13 cellular contexts compared by ENCODE assay signal in the genomic region with DNA sequence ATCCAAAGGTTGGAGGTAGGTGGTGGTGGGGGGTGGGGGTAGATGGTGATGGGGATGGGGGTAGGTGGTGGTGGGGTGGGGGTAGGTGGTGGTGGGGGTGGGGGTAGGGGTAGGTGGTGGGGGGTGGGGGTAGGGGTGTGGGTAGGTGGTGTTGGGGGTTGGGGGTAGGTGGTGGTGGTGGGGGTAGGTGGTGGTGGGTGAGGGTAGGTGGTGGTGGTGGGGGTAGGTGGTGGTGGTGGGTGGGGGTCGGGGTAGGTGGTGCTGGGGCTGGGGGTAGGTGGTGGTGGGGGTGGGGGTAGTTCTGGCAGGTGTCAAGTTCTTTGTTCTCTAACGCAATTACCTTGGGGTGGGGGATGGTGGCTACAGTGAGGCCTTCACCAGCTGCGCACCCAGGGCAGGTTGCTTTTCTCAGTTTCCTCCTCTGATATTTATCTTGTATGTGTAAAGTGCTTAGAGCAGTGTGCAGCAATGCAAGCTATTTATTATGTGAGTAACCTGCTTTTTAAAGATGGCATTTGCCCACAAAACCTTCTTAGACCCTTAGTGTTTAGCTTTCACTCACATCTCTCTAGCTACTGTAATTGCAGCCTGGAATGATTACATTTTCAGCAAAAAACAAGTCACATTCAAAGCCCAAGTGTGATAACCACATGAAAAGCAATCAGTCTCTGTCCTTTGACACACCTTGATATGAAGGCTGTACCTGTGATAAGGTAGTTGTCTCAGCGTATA. TPM values are rescaled to one million over a fixed set of nuclear protein-coding genes. Genes with fewer than 3 reads are reported as not detected.
DNase-seq lines count a peak whose midpoint lies in the region; ATAC-seq, FAIRE-seq and TF ChIP-seq lines count a peak whose summit lies in the region.
"Had no signal": no experiment of that assay in that cellular context is flagged by ENCODE, and none has a peak within 500 bp of the region (broad histone marks: within the 10 kb centered on the region; RNA-seq: fewer than 3 reads in every experiment).

No MANE protein-coding gene starts in this region.

- in situ Hi-C loops in GM12878 (cut with MboI) = no loop called here
- in situ Hi-C loops in transverse colon (cut with MboI; ENCODE audit: low pct_ligation_motif_present in 1 of 4, low pct_unique_long_range_greater_than_20kb in 1 of 4, low sequenced_read_pairs in 3 of 4) = no loop called here

- SMC1A ChIA-PET in GM12878 (lab: Charles Lee; ENCODE audit: uncharacterized antibody, unreplicated experiment) = interaction anchor here (0.7 to 2.0 kb wide), 10 partner anchors 8 to 58 kb away, joined by 3 to 11 read pairs (median 6); a partner anchor contains a TSS

- no peaks in the 10 kb centered on the region for H3K27me3 ChIP-seq in GM12878 (replicated peaks in 1 of 2; ENCODE audit: control insufficient read depth in 2 of 2, insufficient read depth in 2 of 2, low read length in 1 of 2)
- peaks cover 8% of the 10 kb centered on the region for H3K27me3 ChIP-seq in transverse colon
- H3K27me3 ChIP-seq: testis had no signal

- no peak for TF ChIP-seq CTCF in GM12878 (IDR thresholded peaks at IDR 0.05 in 2 of 3, conservative IDR thresholded peaks at IDR 0.05 in 1 of 3; ENCODE audit: control insufficient read depth in 2 of 3, extremely low read depth in 1 of 3, insufficient read depth in 1 of 3, low read depth in 3 of 3, low read length in 3 of 3)
- TF ChIP-seq CTCF in transverse colon (IDR thresholded peaks at IDR 0.05) = no peak

- TF ChIP-seq EP300 in GM12878 (IDR thresholded peaks at IDR 0.05; ENCODE audit: borderline replicate concordance in 1 of 2, control insufficient read depth in 1 of 2, low read depth in 2 of 2, low read length in 2 of 2) = no peak
- no peak for TF ChIP-seq EP300 in transverse colon (IDR thresholded peaks at IDR 0.05; ENCODE audit: low read depth)

- H3K36me3 ChIP-seq in GM12878 (ENCODE audit: control insufficient read depth in 2 of 2, insufficient read depth in 2 of 2, low read length in 1 of 2) (no peaks in the 10 kb centered on the region), transverse colon (no peaks in the 10 kb centered on the region)

- TF ChIP-seq POLR2A in GM12878 (IDR thresholded peaks at IDR 0.05; ENCODE audit: low read depth, low read length) = no peak
- no peak for TF ChIP-seq POLR2A in transverse colon (IDR thresholded peaks at IDR 0.05)

- no peak for FAIRE-seq in GM12878 (lab: Jason Lieb, UNC)

- TF ChIP-seq RAD21 in GM12878 (IDR thresholded peaks at IDR 0.05; ENCODE audit: insufficient read depth, low read depth, low read length) = no peak

- no peak overlapping the region for H3K4me2 ChIP-seq in GM12878 (ENCODE audit: control insufficient read depth, insufficient read depth)

- H3K4me3 ChIP-seq in GM12878 = no peak overlapping the region
- H3K4me3 ChIP-seq in transverse colon = no peak overlapping the region
- H3K4me3 ChIP-seq: testis had no signal

- no peak overlapping the region for H2AFZ ChIP-seq in GM12878 (ENCODE audit: control insufficient read depth, low read depth, low read length)

- intact Hi-C loops in GM12878 (cut with micrococcal nuclease; ENCODE audit: unreplicated experiment) (no loop called here), transverse colon (cut with DNase I; ENCODE audit: low total_unique reads) (no loop called here)

- H3K9ac ChIP-seq in GM12878 (ENCODE audit: control insufficient read depth, insufficient read depth, low read length) = no peak overlapping the region

- ATAC-seq in GM12878 = peak; percentile 72

- WGBS in GM12878 (ENCODE audit: insufficient coverage, insufficient replicate concordance, low lambda C conversion rate, missing lambda C conversion rate) = 79% methylated on average over 3 of the region's 4 CpGs
- WGBS in transverse colon (ENCODE audit: low coverage in 1 of 2), 2 donors = 44% methylated on average over 3 of the region's 4 CpGs; no CpG with 5 or more reads in 1 of the 2 donors

- no peaks in the 10 kb centered on the region for H3K79me2 ChIP-seq in GM12878 (ENCODE audit: control insufficient read depth, insufficient read depth, low read length)

- no TSS peak for BruUV-seq in GM12878 (replicated peaks; lab: Mats Ljungman, UMichigan)

- H3K4me1 ChIP-seq in GM12878 (ENCODE audit: control insufficient read depth, insufficient read depth, low read length) (peaks cover 23% of the 10 kb centered on the region), transverse colon (no peaks in the 10 kb centered on the region)
- H3K4me1 ChIP-seq: testis had no signal

- peak; percentile 41 for DNase-seq in stimulated activated CD4-positive, alpha-beta T cell treated with anti-CD3 and anti-CD28 coated beads, Interleukin-1b, Interleukin-23, amount 100 ng/mL, for 48 hours
- no peak for DNase-seq in stimulated activated CD4-positive, alpha-beta T cell treated with anti-CD3 and anti-CD28 coated beads, Interleukin-4, amount 100 ng/mL, for 1 hour
- DNase-seq in NCI-H69 (lab: John Stamatoyannopoulos, UW) = peak; percentile 37
- DNase-seq in GM12878 (ENCODE audit: low read depth, low spot score) = no peak
- peak; percentile 25 for DNase-seq in transverse colon
- no peak for DNase-seq in iPS-NIHi7 (ENCODE audit: extremely low spot score)
- DNase-seq in NOMO-1 treated with dmso at 0.1 percent for 144 hours (lab: John Stamatoyannopoulos, UW; ENCODE audit: unreplicated experiment) = no peak
- no peak for DNase-seq in GF-D8 (lab: John Stamatoyannopoulos, UW)
- DNase-seq: C1 segment of cervical spinal cord, islet precursor cell, NCI-H524 treated with DMSO at 0.1 percent for 48 hours, SHP77 treated with DMSO at 0.1 percent for 48 hours, testis had no signal

- no peaks in the 10 kb centered on the region for H4K20me1 ChIP-seq in GM12878 (ENCODE audit: control insufficient read depth, insufficient read depth)

- H3K9me3 ChIP-seq in GM12878 (replicated peaks; ENCODE audit: control insufficient read depth, insufficient read depth, low read length) (no peaks in the 10 kb centered on the region), transverse colon (no peaks in the 10 kb centered on the region)
- H3K9me3 ChIP-seq: testis had no signal

- RAD21 ChIA-PET in GM12878 (lab: Charles Lee; ENCODE audit: unreplicated experiment) = interaction anchor here (0.7 to 1.8 kb wide), 4 partner anchors 9 to 52 kb away, joined by 3 to 10 read pairs (median 6); no protein-coding TSS in a partner anchor

- no peak overlapping the region for H3K27ac ChIP-seq in GM12878 (ENCODE audit: control insufficient read depth, insufficient read depth)
- H3K27ac ChIP-seq in transverse colon = no peak overlapping the region
- H3K27ac ChIP-seq: testis had no signal

- CTCF ChIA-PET in GM12878 (lab: Yijun Ruan, JAX) = interaction anchor here (1.0 to 2.8 kb wide), 7 partner anchors 8 to 58 kb away, joined by 3 to 18 read pairs (median 4); a partner anchor contains a TSS

- POLR2A ChIA-PET in GM12878 (lab: Charles Lee) = interaction anchor here (0.7 to 2.0 kb wide), 6 partner anchors 8 to 70 kb away, joined by 3 to 6 read pairs (median 4); a partner anchor contains a TSS

TF ChIP-seq in GM12878, 131 proteins besides CTCF, POLR2A, EP300 and RAD21:
- TF ChIP-seq TCF3 (IDR thresholded peaks at IDR 0.05; ENCODE audit: borderline replicate concordance, insufficient read depth, low read depth, low read length) (0 out of 2 replicates have a peak, but pooled peaks have one; percentile 50), NFYA (IDR thresholded peaks at IDR 0.05; ENCODE audit: borderline replicate concordance, low read depth, low read length) (no peak), TCF12 (IDR thresholded peaks at IDR 0.05; ENCODE audit: low read depth, low read length) (peak; percentile 68; the same call in 1 of the 2 replicates)
- TF ChIP-seq, protein P1, sequence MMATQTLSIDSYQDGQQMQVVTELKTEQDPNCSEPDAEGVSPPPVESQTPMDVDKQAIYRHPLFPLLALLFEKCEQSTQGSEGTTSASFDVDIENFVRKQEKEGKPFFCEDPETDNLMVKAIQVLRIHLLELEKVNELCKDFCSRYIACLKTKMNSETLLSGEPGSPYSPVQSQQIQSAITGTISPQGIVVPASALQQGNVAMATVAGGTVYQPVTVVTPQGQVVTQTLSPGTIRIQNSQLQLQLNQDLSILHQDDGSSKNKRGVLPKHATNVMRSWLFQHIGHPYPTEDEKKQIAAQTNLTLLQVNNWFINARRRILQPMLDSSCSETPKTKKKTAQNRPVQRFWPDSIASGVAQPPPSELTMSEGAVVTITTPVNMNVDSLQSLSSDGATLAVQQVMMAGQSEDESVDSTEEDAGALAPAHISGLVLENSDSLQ (IDR thresholded peaks at IDR 0.05) = peak; percentile 51
TF ChIP-seq in GM12878: peak in this region for 3.

RNA-seq across cellular contexts. Expression of a gene that starts 8.2 kb away (rescaled TPM):
- total RNA-seq in GM12878 (2013; cell fraction: nucleolus; rRNA removed) = 8.5 and 9.7 TPM in 2 replicates
- 92.6 and 102 TPM in 2 replicates for total RNA-seq in GM12878 (2014; rRNA removed)
- total RNA-seq in GM12878 (2014; rRNA removed; fragmentation: Illumina TruSeq; extraction: Trizol) = 103 and 110 TPM in 2 replicates
- 70.8 and 74.9 TPM in 2 replicates for total RNA-seq in GM12878 (2021)
- polyA plus RNA-seq in GM12878 (2011; ENCODE audit: low read depth) = 76.2 TPM
- 84.1 and 109 TPM in 2 replicates for polyA plus RNA-seq in GM12878 (2011; rRNA removed)
- 165 and 304 TPM in 2 replicates for polyA plus RNA-seq in GM12878 (2011; cell fraction: cytosol; rRNA removed)
- polyA plus RNA-seq in GM12878 (2011; cell fraction: nucleus; rRNA removed) = 77.8 and 96.7 TPM in 2 replicates
- polyA plus RNA-seq in GM12878 (2012) = 92.0 and 93.8 TPM in 2 replicates
- polyA plus RNA-seq in GM12878 (2014; fragmentation: Illumina TruSeq; extraction: Trizol) = 133 and 200 TPM in 2 replicates
- 100 to 1,000 TPM; 323 to 380 TPM for polyA plus RNA-seq in GM12878 (2014; fragmentation: Nextera tagmentation; extraction: Ambion mirVana)
- polyA plus RNA-seq in GM12878 (2014; rRNA removed) = 99.5 and 99.6 TPM in 2 replicates
- polyA plus RNA-seq in GM12878 (2016; fragmentation: Nextera tagmentation; extraction: Ambion mirVana) = 100 to 1,000 TPM; 165 to 180 TPM
- 31.0 and 53.2 TPM in 2 replicates for polyA minus RNA-seq in GM12878 (2011; rRNA and poly(A)+ RNA removed)
- 21.2 and 21.5 TPM in 2 replicates for polyA minus RNA-seq in GM12878 (2011; cell fraction: cytosol; rRNA and poly(A)+ RNA removed)
- polyA minus RNA-seq in GM12878 (2011; cell fraction: nucleus; rRNA and poly(A)+ RNA removed) = 7.5 and 13.0 TPM in 2 replicates
- total RNA-seq in transverse colon = 10 to 100 TPM in 2 of 4 donors, not detected in 2; 16.9 to 21.8 TPM

Comparison
In these comparisons a context has a peak if more than half of its experiments do, and no peak if none do; other contexts are left out.
1. DNase-seq: peak in stimulated activated CD4-positive, alpha-beta T cell treated with anti-CD3 and anti-CD28 coated beads, Interleukin-1b, Interleukin-23, amount 100 ng/mL, for 48 hours (single experiment), NCI-H69 (single experiment) and transverse colon (single experiment); none in stimulated activated CD4-positive, alpha-beta T cell treated with anti-CD3 and anti-CD28 coated beads, Interleukin-4, amount 100 ng/mL, for 1 hour (single experiment), GM12878 (single experiment), iPS-NIHi7 (single experiment), NOMO-1 treated with dmso at 0.1 percent for 144 hours (single experiment) and GF-D8 (single experiment).